In the genomic region with DNA sequence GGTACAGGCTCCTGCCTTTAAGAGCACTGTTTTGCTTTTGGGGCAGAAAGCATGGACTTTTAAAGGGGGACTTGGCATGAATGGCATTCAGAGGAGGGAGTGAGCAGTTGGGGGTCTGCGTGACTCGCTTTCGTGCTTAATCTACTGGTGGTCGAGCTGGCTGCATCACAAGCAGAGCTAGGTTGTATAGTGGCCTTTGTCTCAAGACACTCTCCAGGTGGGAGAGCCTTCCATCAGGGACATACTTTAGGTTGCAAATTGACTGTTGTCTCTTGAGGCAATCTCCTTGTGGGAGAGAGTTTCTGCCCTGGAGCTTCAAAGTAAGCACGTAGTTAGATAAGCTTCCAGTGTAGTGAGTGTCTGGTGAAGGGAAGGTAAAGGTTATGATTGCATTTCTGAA, we compare ENCODE assay signal across 1 cellular context.
TF ChIP-seq lines count a peak whose summit lies in the region.

No MANE protein-coding gene starts in this region.

TF ChIP-seq in WTC11, 78 proteins besides CTCF, POLR2A, EP300 and RAD21:
- TF ChIP-seq TP53 (CRISPR knock-in tag; IDR thresholded peaks at IDR 0.05): no peak
- TF ChIP-seq, protein P1, sequence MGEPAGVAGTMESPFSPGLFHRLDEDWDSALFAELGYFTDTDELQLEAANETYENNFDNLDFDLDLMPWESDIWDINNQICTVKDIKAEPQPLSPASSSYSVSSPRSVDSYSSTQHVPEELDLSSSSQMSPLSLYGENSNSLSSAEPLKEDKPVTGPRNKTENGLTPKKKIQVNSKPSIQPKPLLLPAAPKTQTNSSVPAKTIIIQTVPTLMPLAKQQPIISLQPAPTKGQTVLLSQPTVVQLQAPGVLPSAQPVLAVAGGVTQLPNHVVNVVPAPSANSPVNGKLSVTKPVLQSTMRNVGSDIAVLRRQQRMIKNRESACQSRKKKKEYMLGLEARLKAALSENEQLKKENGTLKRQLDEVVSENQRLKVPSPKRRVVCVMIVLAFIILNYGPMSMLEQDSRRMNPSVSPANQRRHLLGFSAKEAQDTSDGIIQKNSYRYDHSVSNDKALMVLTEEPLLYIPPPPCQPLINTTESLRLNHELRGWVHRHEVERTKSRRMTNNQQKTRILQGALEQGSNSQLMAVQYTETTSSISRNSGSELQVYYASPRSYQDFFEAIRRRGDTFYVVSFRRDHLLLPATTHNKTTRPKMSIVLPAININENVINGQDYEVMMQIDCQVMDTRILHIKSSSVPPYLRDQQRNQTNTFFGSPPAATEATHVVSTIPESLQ (CRISPR knock-in tag; IDR thresholded peaks at IDR 0.05): no peak
- no peak for TF ChIP-seq SOX15 (CRISPR knock-in tag; IDR thresholded peaks at IDR 0.05)
- TF ChIP-seq, protein P2, sequence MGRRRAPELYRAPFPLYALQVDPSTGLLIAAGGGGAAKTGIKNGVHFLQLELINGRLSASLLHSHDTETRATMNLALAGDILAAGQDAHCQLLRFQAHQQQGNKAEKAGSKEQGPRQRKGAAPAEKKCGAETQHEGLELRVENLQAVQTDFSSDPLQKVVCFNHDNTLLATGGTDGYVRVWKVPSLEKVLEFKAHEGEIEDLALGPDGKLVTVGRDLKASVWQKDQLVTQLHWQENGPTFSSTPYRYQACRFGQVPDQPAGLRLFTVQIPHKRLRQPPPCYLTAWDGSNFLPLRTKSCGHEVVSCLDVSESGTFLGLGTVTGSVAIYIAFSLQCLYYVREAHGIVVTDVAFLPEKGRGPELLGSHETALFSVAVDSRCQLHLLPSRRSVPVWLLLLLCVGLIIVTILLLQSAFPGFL (CRISPR knock-in tag; IDR thresholded peaks at IDR 0.05; ENCODE audit: borderline replicate concordance): no peak
- TF ChIP-seq ZNF671 (CRISPR knock-in tag; IDR thresholded peaks at IDR 0.05): no peak
- TF ChIP-seq ZNF423 (CRISPR knock-in tag; IDR thresholded peaks at IDR 0.05): peak; percentile 45; the same call in 1 of the 2 replicates
- TF ChIP-seq SP1 (CRISPR knock-in tag; conservative IDR thresholded peaks at IDR 0.05): peak; percentile 36; the same call in 1 of the 2 replicates
- TF ChIP-seq ZNF232 (CRISPR knock-in tag; IDR thresholded peaks at IDR 0.05): 0 out of 2 replicates have a peak, but pooled peaks have one; percentile 22
- TF ChIP-seq, protein P3, sequence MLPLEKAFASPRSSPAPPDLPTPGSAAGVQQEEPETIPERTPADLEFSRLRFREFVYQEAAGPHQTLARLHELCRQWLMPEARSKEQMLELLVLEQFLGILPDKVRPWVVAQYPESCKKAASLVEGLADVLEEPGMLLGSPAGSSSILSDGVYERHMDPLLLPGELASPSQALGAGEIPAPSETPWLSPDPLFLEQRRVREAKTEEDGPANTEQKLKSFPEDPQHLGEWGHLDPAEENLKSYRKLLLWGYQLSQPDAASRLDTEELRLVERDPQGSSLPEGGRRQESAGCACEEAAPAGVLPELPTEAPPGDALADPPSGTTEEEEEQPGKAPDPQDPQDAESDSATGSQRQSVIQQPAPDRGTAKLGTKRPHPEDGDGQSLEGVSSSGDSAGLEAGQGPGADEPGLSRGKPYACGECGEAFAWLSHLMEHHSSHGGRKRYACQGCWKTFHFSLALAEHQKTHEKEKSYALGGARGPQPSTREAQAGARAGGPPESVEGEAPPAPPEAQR (CRISPR knock-in tag; IDR thresholded peaks at IDR 0.05): no peak
- TF ChIP-seq FOXK1 (CRISPR knock-in tag; IDR thresholded peaks at IDR 0.05): 0 out of 2 replicates have a peak, but pooled peaks have one; percentile 32
TF ChIP-seq in WTC11: peak in this region for 4.
